In genomic region chr22:21383824-21384806, GRCh38 we compare ENCODE assay signal across 11 cellular contexts. TPM values are rescaled to one million over a fixed set of nuclear protein-coding genes. Genes with fewer than 3 reads are reported as not detected.
DNase-seq lines count a peak whose midpoint lies in the region; ATAC-seq and TF ChIP-seq lines count a peak whose summit lies in the region.
"Not testable (repeated sequence)": the region's sequence is repeated elsewhere in the genome, so short reads cannot be mapped to it uniquely, and the experiment has no call there.
"Had no signal": no experiment of that assay in that cellular context is flagged by ENCODE, and none has a peak within 500 bp of the region (broad histone marks: within the 10 kb centered on the region; RNA-seq: fewer than 3 reads in every experiment).

No MANE protein-coding gene starts in this region.

- not testable (repeated sequence) for H3K27me3 ChIP-seq in lower lobe of right lung (ENCODE audit: low read depth)

- H3K27me3 Mint-ChIP-seq in T-helper 17 cell; central memory CD8-positive, alpha-beta T cell: not testable (repeated sequence)

- H3K36me3 Mint-ChIP-seq in T-helper 17 cell (ENCODE audit: low read depth); central memory CD8-positive, alpha-beta T cell (ENCODE audit: insufficient read depth): not testable (repeated sequence)

- intact Hi-C loops in lower lobe of right lung (cut with DNase I): not testable (repeated sequence)

- not testable (repeated sequence) for H3K4me3 ChIP-seq in lower lobe of right lung

- not testable (repeated sequence) for H3K27ac ChIP-seq in lower lobe of right lung

- H3K36me3 ChIP-seq in lower lobe of right lung: not testable (repeated sequence)

- not testable (repeated sequence) for H3K4me1 ChIP-seq in lower lobe of right lung

- not testable (repeated sequence) for H3K27ac Mint-ChIP-seq in T-helper 17 cell; central memory CD8-positive, alpha-beta T cell (ENCODE audit: low read depth)

- not testable (repeated sequence) for TF ChIP-seq CTCF in lower lobe of right lung (IDR thresholded peaks at IDR 0.05)

- TF ChIP-seq POLR2A in GM18505 (IDR thresholded peaks at IDR 0.05; ENCODE audit: borderline replicate concordance, extremely low read depth, insufficient read depth, insufficient read length): not testable (repeated sequence)

- not testable (repeated sequence) for H3K9me3 Mint-ChIP-seq in central memory CD8-positive, alpha-beta T cell

- DNase-seq in T-helper 17 cell; central memory CD8-positive, alpha-beta T cell (ENCODE audit: low spot score in 2 of 2); lower lobe of right lung; stimulated activated naive CD8-positive, alpha-beta T cell treated with anti-CD3 and anti-CD28 coated beads, Interleukin-15, Interleukin-2, amounts not matched to agents 100 U/mL and 50 U/mL, for 24 hours: not testable (repeated sequence)

- ATAC-seq in GM18505 (IDR thresholded peaks at IDR 0.05; ENCODE audit: unreplicated experiment) (peak; percentile 73), GM21381 (IDR thresholded peaks at IDR 0.05; ENCODE audit: unreplicated experiment) (peak; percentile 75), HG02759 (IDR thresholded peaks at IDR 0.05; ENCODE audit: unreplicated experiment) (peak; percentile 75), HG03280 (IDR thresholded peaks at IDR 0.05; ENCODE audit: unreplicated experiment) (peak; percentile 64), T-helper 17 cell (peak; percentile 80), lower lobe of right lung (peak; percentile 85 to 89)
- ATAC-seq in central memory CD8-positive, alpha-beta T cell (replicated peaks; ENCODE audit: extremely low read depth, poor library complexity, severe bottlenecking): peak; percentile 73
- ATAC-seq in stimulated activated naive CD8-positive, alpha-beta T cell treated with anti-CD3 and anti-CD28 coated beads, Interleukin-15, Interleukin-2, amounts not matched to agents 100 U/mL and 50 U/mL, for 24 hours: peak; percentile 81

- not testable (repeated sequence) for H3K4me3 Mint-ChIP-seq in T-helper 17 cell; central memory CD8-positive, alpha-beta T cell

- not testable (repeated sequence) for H3K4me1 Mint-ChIP-seq in T-helper 17 cell; central memory CD8-positive, alpha-beta T cell

- not testable (repeated sequence) for H3K9me3 ChIP-seq in T-helper 17 cell (ENCODE audit: control insufficient read depth, low read length, poor library complexity, severe bottlenecking); lower lobe of right lung

RNA-seq across cellular contexts. Expression of gene RIMBP3B, which starts 0.6 kb away (rescaled TPM):
- total RNA-seq in T-helper 17 cell (not detected), lower lobe of right lung (0.21 TPM)
- total RNA-seq: activated T-helper 2 cell treated with anti-CD3 and anti-CD28 coated beads, Interferon-gamma antibody, Interleukin-2, Interleukin-4, amounts not matched to agents 10 μg/mL and 5 μg/mL and 100 μg/mL, durations not matched to agents 14 hours and 24 hours and 36 hours; GM23248; mononuclear cell had no signal

RNA-seq across cellular contexts. Expression of gene HIC2, which starts 33.1 kb away (rescaled TPM):
- total RNA-seq in T-helper 17 cell (10 to 100 TPM; 11.5 to 11.9 TPM), lower lobe of right lung (5.7 TPM)
